Comparison of ENCODE assay signal across 10 cellular contexts in the genomic region with DNA sequence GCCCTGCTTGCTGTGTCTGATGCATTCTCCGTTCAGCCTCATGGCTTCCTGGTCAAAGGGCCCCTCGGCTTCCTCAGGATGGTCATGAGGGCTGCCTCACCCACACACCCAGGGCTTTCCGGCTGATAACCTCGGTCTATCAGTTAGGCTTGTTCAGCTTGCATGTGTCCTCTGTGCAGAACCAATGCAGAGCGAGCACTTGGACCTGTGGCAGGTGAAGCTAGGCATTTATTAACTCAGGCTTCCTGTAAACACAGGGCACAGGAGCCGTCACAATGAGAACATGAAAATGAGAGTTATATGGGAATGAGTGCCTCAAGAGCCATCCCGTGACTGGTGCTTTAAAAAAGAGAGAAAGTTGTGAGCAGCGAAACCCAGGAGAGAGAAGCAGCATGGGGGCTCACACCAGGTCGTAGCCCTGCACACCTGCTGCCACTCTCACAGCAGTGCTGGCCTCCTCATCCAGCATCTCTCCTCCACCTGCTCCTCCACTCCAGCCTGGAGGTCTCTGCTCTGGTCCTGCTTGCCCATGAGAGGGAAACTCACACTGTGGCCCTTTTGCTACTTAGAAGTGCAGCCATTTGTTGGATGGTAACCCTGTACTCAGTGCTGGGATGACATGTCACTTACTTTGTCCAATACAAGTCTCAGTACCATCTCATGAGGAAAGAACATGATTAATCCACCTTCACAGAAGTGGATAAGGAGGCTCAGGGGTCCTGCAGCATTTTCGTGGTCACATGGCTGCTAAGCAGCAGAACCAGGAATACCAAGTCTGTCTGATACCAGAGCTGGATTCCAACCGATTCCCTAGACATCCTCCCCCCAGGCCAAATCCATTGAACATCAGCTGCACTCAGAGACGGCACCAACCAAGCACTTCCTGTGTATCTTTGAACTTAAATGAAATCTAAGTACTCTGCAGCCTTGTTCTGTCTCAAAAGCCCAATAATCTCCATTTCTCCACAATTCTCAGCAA. TPM values are rescaled to one million over a fixed set of nuclear protein-coding genes. Genes with fewer than 3 reads are reported as not detected.
DNase-seq lines count a peak whose midpoint lies in the region; ATAC-seq and TF ChIP-seq lines count a peak whose summit lies in the region.
"Had no signal": no experiment of that assay in that cellular context is flagged by ENCODE, and none has a peak within 500 bp of the region (broad histone marks: within the 10 kb centered on the region; RNA-seq: fewer than 3 reads in every experiment).

No MANE protein-coding gene starts in this region.

- H3K27me3 Mint-ChIP-seq in mesothelial cell of epicardium (ENCODE audit: low read depth), result peaks cover 11% of the 10 kb centered on the region

- H3K4me1 Mint-ChIP-seq in mesothelial cell of epicardium, result peaks cover 12% of the 10 kb centered on the region

- peak; percentile 84 for DNase-seq in NCI-H774 (lab: John Stamatoyannopoulos, UW)
- peak; percentile 80 for DNase-seq in mucosa of gallbladder (ENCODE audit: low spot score)
- DNase-seq in GOT3 (lab: John Stamatoyannopoulos, UW), result no peak
- DNase-seq in mesothelial cell of epicardium (ENCODE audit: low spot score in 2 of 2, unreplicated experiment in 2 of 2), result no peak
- no peak for DNase-seq in activated T-cell treated with anti-CD3 and anti-CD28 coated beads, Interleukin-2, amount 50 U/mL, for 48 hours
- DNase-seq: CD4-positive, CD25-positive, alpha-beta regulatory T cell; NCI-H187 treated with DMSO at 0.1 percent for 48 hours had no signal

- ATAC-seq in GM18870 (IDR thresholded peaks at IDR 0.05; ENCODE audit: unreplicated experiment) (peak; percentile 90), HG02763 (IDR thresholded peaks at IDR 0.05; ENCODE audit: unreplicated experiment) (peak; percentile 89), HG03045 (IDR thresholded peaks at IDR 0.05; ENCODE audit: unreplicated experiment) (no peak)

- no peak overlapping the region for H3K27ac Mint-ChIP-seq in mesothelial cell of epicardium
- H3K27ac Mint-ChIP-seq: CD4-positive, CD25-positive, alpha-beta regulatory T cell had no signal

- peaks cover under 1% of the 10 kb centered on the region for H3K9me3 Mint-ChIP-seq in mesothelial cell of epicardium

- no peak overlapping the region for H3K4me3 Mint-ChIP-seq in mesothelial cell of epicardium
- H3K4me3 Mint-ChIP-seq: CD4-positive, CD25-positive, alpha-beta regulatory T cell had no signal

- no peak for TF ChIP-seq CTCF in mesothelial cell of epicardium (IDR thresholded peaks at IDR 0.05; ENCODE audit: unreplicated experiment)

- no peaks in the 10 kb centered on the region for H3K36me3 Mint-ChIP-seq in mesothelial cell of epicardium
- H3K36me3 Mint-ChIP-seq: CD4-positive, CD25-positive, alpha-beta regulatory T cell had no signal

RNA-seq across cellular contexts. Expression of gene IRS2, which starts 50.5 kb away (rescaled TPM):
- 25.6 TPM for total RNA-seq in mucosa of gallbladder
- total RNA-seq in mesothelial cell of epicardium, result 11.8 to 12.4 TPM (median 12.1 TPM) in 3 replicates

Comparison
In these comparisons a context has a peak if more than half of its experiments do, and no peak if none do; other contexts are left out.
1. DNase-seq: peak in NCI-H774 (single experiment) and mucosa of gallbladder (single experiment); none in GOT3 (single experiment), mesothelial cell of epicardium (0 of 2) and activated T-cell treated with anti-CD3 and anti-CD28 coated beads, Interleukin-2, amount 50 U/mL, for 48 hours (0 of 2).